8 cellular contexts compared by ENCODE assay signal in the genomic region with DNA sequence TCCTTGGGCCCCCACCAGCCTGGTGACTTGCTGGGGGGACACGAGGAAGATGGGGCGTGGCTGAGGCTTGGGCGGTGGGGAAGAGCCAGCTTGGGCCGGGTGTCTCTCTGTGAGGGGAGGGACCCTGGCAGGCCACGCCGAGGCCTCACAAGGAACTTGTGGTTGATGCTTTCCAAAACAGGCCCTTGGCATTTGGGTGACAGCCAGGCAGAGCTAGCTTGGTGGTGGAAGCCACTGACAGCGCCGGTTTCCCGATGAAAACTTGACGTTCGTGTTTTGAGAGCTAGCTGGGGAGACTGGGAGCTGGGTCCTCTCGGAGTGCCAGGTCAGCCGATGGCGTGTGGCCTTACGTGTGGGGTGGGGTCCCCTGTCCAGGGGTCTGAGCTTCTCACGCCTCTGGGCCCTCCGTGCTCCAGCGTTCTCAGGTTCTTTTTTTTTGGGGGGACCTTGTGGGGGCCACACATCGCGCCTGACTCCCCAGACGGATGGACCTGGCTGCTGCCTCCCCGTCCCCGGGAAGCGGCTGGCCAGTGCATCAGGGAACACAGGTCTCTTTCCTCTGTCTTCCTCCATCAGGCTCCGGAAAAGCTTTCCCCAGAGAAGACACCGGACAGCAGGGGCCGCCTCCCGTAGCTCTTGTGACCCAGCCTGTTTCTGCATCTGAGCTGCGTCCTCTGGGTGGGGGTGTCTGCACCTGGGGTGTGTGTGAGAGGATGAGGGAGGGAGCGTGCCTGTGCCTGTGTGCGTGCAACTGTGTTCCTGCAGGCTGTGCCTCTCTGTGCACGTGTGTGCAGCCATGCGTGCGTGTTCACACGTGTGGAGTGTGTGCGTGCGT.
A peak's percentile ranks its signal among the peaks of the same experiment; 100 is the strongest.
DNase-seq lines count a peak whose midpoint lies in the region; TF ChIP-seq lines count a peak whose summit lies in the region.

No MANE protein-coding gene starts in this region.

- H3K4me2 ChIP-seq in GM23248 (ENCODE audit: unreplicated experiment), result no peak overlapping the region

- no peaks in the 10 kb centered on the region for H4K20me1 ChIP-seq in GM23248 (ENCODE audit: insufficient read depth)

- H3K4me3 ChIP-seq in GM23248 (no peak overlapping the region), endodermal cell (ENCODE audit: low read length) (no peak overlapping the region), suprapubic skin (peak overlapping the region; percentile 34)

- no peaks in the 10 kb centered on the region for H3K36me3 Mint-ChIP-seq in endodermal cell (ENCODE audit: low read depth)

- DNase-seq in DMS53 (lab: John Stamatoyannopoulos, UW), result peak; percentile 65
- no peak for DNase-seq in DMS53 treated with DMSO at 0.1 percent for 48 hours (lab: John Stamatoyannopoulos, UW; ENCODE audit: unreplicated experiment)
- peak; percentile 36 for DNase-seq in GM23248
- DNase-seq in M059J (ENCODE audit: low read depth), result peak; percentile 39
- DNase-seq in endodermal cell, result peak; percentile 57
- DNase-seq in suprapubic skin (ENCODE audit: low spot score in 2 of 2), result no peak
- DNase-seq in NCI-H2081 (lab: John Stamatoyannopoulos, UW), result no peak
- DNase-seq in NCI-H82 (lab: John Stamatoyannopoulos, UW), result no peak

- no peaks in the 10 kb centered on the region for H3K9me3 Mint-ChIP-seq in endodermal cell

- 19 to 22% methylated on average over 23 to 31 of the region's 37 CpGs for WGBS in GM23248 (ENCODE audit: low coverage in 1 of 2, low lambda C conversion rate in 2 of 2, missing lambda C conversion rate in 2 of 2), 2 experiments
- 55 to 60% methylated on average over 13 to 28 of the region's 37 CpGs for WGBS in endodermal cell (ENCODE audit: insufficient coverage in 1 of 2, insufficient read length in 1 of 2), 2 experiments
- 24% methylated on average over 15 of the region's 37 CpGs for WGBS in suprapubic skin

- H3F3A ChIP-seq in GM23248 (ENCODE audit: insufficient read depth), result peaks cover 12% of the 10 kb centered on the region

- in situ Hi-C loops in GM23248 (cut with MboI), result no loop called here

- H3K4me1 ChIP-seq in GM23248 (ENCODE audit: insufficient read depth) (0 out of 2 replicates have a peak, but pooled peaks cover 7% of the 10 kb centered on the region), endodermal cell (ENCODE audit: control insufficient read depth, insufficient read depth, low read length) (no peaks in the 10 kb centered on the region), suprapubic skin (peaks cover 13% of the 10 kb centered on the region)

- H3K27ac ChIP-seq in GM23248, result no peak overlapping the region
- no peak overlapping the region for H3K27ac ChIP-seq in endodermal cell (ENCODE audit: low read depth, low read length)
- no peak overlapping the region for H3K27ac ChIP-seq in suprapubic skin

- H3K27ac Mint-ChIP-seq in endodermal cell, result no peak overlapping the region

- H3K9me3 ChIP-seq in GM23248 (ENCODE audit: low read depth), result no peaks in the 10 kb centered on the region
- H3K9me3 ChIP-seq in endodermal cell (ENCODE audit: control insufficient read depth, low read length), result no peaks in the 10 kb centered on the region
- H3K9me3 ChIP-seq in suprapubic skin, result no peaks in the 10 kb centered on the region

- no peak for TF ChIP-seq EP300 in suprapubic skin (IDR thresholded peaks at IDR 0.05)

- TF ChIP-seq CTCF in endodermal cell (conservative IDR thresholded peaks at IDR 0.05), result no peak
- no peak for TF ChIP-seq CTCF in suprapubic skin (IDR thresholded peaks at IDR 0.05)

- H2AFZ ChIP-seq in GM23248, result no peak overlapping the region

- no peaks in the 10 kb centered on the region for H3K9me2 ChIP-seq in GM23248 (ENCODE audit: insufficient read depth)

- no peak overlapping the region for H3K9ac ChIP-seq in GM23248
- H3K9ac ChIP-seq in endodermal cell (ENCODE audit: extremely low read depth, low read length, poor library complexity, severe bottlenecking), result no peak overlapping the region

- H3K27me3 ChIP-seq in GM23248 (replicated peaks; ENCODE audit: insufficient read depth) (peaks cover 36% of the 10 kb centered on the region), endodermal cell (ENCODE audit: control insufficient read depth, insufficient read depth, low read length, poor library complexity, severe bottlenecking) (peaks cover 45% of the 10 kb centered on the region), suprapubic skin (peaks cover 63% of the 10 kb centered on the region)

- TF ChIP-seq POLR2A in suprapubic skin (IDR thresholded peaks at IDR 0.05), result no peak

- no peaks in the 10 kb centered on the region for H3K79me2 ChIP-seq in GM23248 (ENCODE audit: insufficient read depth)

- H3K4me1 Mint-ChIP-seq in endodermal cell, result no peaks in the 10 kb centered on the region

- H3K4me3 Mint-ChIP-seq in endodermal cell, result peak overlapping the region; percentile 25

- H3K27me3 Mint-ChIP-seq in endodermal cell (ENCODE audit: insufficient read depth), result peaks cover 49% of the 10 kb centered on the region

- H3K36me3 ChIP-seq in GM23248 (ENCODE audit: low read depth) (no peaks in the 10 kb centered on the region), endodermal cell (ENCODE audit: control insufficient read depth, insufficient read depth, low read length) (no peaks in the 10 kb centered on the region), suprapubic skin (no peaks in the 10 kb centered on the region)

Comparison
In these comparisons a context has a peak if more than half of its experiments do, and no peak if none do; other contexts are left out.
1. DNase-seq: peak in DMS53 (single experiment), GM23248 (single experiment), M059J (single experiment) and endodermal cell (single experiment); none in DMS53 treated with DMSO at 0.1 percent for 48 hours (single experiment), suprapubic skin (0 of 2), NCI-H2081 (0 of 2) and NCI-H82 (single experiment).